In the genomic region with DNA sequence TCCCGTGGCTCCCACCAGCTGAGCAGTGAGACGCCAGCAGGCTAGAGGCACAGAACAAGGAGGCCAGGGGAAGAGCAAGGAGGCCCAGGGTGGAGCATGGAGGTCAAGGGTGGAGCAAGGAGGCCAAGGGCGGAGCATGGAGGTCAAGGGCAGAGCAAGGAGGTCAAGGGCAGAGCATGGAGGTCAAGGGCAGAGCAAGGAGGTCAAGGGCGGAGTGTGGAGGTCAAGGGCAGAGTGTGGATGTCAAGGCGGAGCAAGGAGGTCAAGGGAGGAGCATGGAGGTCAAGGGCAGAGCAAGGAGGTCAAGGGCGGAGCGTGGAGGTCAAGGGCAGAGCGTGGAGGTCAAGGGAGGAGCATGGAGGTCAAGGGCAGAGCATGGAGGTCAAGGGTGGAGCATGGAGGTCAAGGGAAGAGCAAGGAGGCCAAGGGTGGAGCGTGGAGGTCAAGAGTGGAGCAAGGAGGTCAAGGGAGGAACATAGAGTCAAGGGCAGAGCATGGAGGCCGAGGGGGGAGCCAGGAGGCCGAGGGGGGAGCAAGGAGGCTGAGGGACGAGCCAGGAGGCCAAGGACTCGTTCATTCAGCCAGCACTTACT, we compare ENCODE assay signal across 19 cellular contexts. TPM values are rescaled to one million over a fixed set of nuclear protein-coding genes. Genes with fewer than 3 reads are reported as not detected.
"Had no signal": no experiment of that assay in that cellular context is flagged by ENCODE, and none has a peak within 500 bp of the region (broad histone marks: within the 10 kb centered on the region; RNA-seq: fewer than 3 reads in every experiment).

No MANE protein-coding gene starts in this region.

- H3K4me1 ChIP-seq: pancreas, upper lobe of right lung had no signal

- H3K4me3 Mint-ChIP-seq: activated naive CD8-positive, alpha-beta T cell treated with anti-CD3 and anti-CD28 coated beads, Interleukin-2, amount 10 ng/mL, durations not matched to agents 7 days and 5 days; activated T-helper 1 cell treated with anti-CD3 and anti-CD28 coated beads, Interleukin-12 subunit alpha, Interleukin-12 subunit beta, Interleukin-2, Interleukin-4 antibody, amounts not matched to agents 30 ng/mL and 10 ng/mL and 1 ng/mL, durations not matched to agents 14 hours and 24 hours and 36 hours had no signal

- DNase-seq: activated CD4-positive, alpha-beta T cell treated with anti-CD3 and anti-CD28 coated beads, Interleukin-2, amount 50 U/mL, for 48 hours; activated naive CD8-positive, alpha-beta T cell treated with anti-CD3 and anti-CD28 coated beads, Interleukin-2, amount 10 ng/mL, durations not matched to agents 7 days and 5 days; amygdala; dorsolateral prefrontal cortex; foreskin melanocyte; head of caudate nucleus; stimulated activated CD4-positive, alpha-beta T cell treated with anti-CD3 and anti-CD28 coated beads, Interleukin-4, amount 100 ng/mL, for 1 hour; SW 1271; upper lobe of right lung; WERI-Rb-1 had no signal

- H3K9me3 ChIP-seq: pancreas, upper lobe of right lung had no signal

- H3K27ac Mint-ChIP-seq: activated naive CD8-positive, alpha-beta T cell treated with anti-CD3 and anti-CD28 coated beads, Interleukin-2, amount 10 ng/mL, durations not matched to agents 7 days and 5 days; activated T-helper 1 cell treated with anti-CD3 and anti-CD28 coated beads, Interleukin-12 subunit alpha, Interleukin-12 subunit beta, Interleukin-2, Interleukin-4 antibody, amounts not matched to agents 30 ng/mL and 10 ng/mL and 1 ng/mL, durations not matched to agents 14 hours and 24 hours and 36 hours had no signal

- H3K27me3 Mint-ChIP-seq: activated naive CD8-positive, alpha-beta T cell treated with anti-CD3 and anti-CD28 coated beads, Interleukin-2, amount 10 ng/mL, durations not matched to agents 7 days and 5 days had no signal

- H3K4me3 ChIP-seq: cardiac muscle cell, dorsolateral prefrontal cortex, pancreas, smooth muscle cell, upper lobe of right lung had no signal

- H3K9me3 Mint-ChIP-seq: activated T-helper 1 cell treated with anti-CD3 and anti-CD28 coated beads, Interleukin-12 subunit alpha, Interleukin-12 subunit beta, Interleukin-2, Interleukin-4 antibody, amounts not matched to agents 30 ng/mL and 10 ng/mL and 1 ng/mL, durations not matched to agents 14 hours and 24 hours and 36 hours had no signal

- H3K4me2 ChIP-seq: smooth muscle cell had no signal

- ATAC-seq: left lobe of liver, pancreas, sciatic nerve, upper lobe of right lung had no signal

- H3K27ac ChIP-seq: cardiac muscle cell, epithelial cell of prostate, pancreas, upper lobe of right lung, WERI-Rb-1 had no signal

- H3K36me3 ChIP-seq: cardiac muscle cell had no signal

- H3K4me1 Mint-ChIP-seq: activated naive CD8-positive, alpha-beta T cell treated with anti-CD3 and anti-CD28 coated beads, Interleukin-2, amount 10 ng/mL, durations not matched to agents 7 days and 5 days had no signal

- H3K27me3 ChIP-seq: cardiac muscle cell, dorsolateral prefrontal cortex, pancreas, upper lobe of right lung had no signal

RNA-seq across cellular contexts. Expression of a gene that starts 27.7 kb away (rescaled TPM):
- total RNA-seq: kidney, left lobe of liver, mononuclear cell, sciatic nerve, upper lobe of right lung had no signal

RNA-seq across cellular contexts. Expression of a gene that starts 59.8 kb away (rescaled TPM):
- total RNA-seq: activated naive CD8-positive, alpha-beta T cell treated with anti-CD3 and anti-CD28 coated beads, Interleukin-2, amount 10 ng/mL, durations not matched to agents 7 days and 5 days had no signal
